Comparison of ENCODE assay signal across 34 cellular contexts in genomic region chr4:160194716-160195115, GRCh38.
"Had no signal": no experiment of that assay in that cellular context is flagged by ENCODE, and none has a peak within 500 bp of the region (broad histone marks: within the 10 kb centered on the region; RNA-seq: fewer than 3 reads in every experiment).

No MANE protein-coding gene starts in this region.

- H3K36me3 Mint-ChIP-seq: activated naive CD8-positive, alpha-beta T cell treated with anti-CD3 and anti-CD28 coated beads for 36 hours; IgD-negative memory B cell had no signal

- H3K4me3 Mint-ChIP-seq: activated CD8-positive, alpha-beta T cell treated with anti-CD3 and anti-CD28 coated beads for 36 hours; activated naive CD8-positive, alpha-beta T cell treated with anti-CD3 and anti-CD28 coated beads for 36 hours; activated T-cell treated with anti-CD3 and anti-CD28 coated beads, Interleukin-2, amount 50 U/mL, for 72 hours; activated T-helper 17 cell treated with anti-CD3 and anti-CD28 coated beads, Interleukin-2, amount 50 U/mL, for 72 hours; IgD-negative memory B cell had no signal

- H3K4me1 Mint-ChIP-seq: activated naive CD8-positive, alpha-beta T cell treated with anti-CD3 and anti-CD28 coated beads for 36 hours; activated T-helper 17 cell treated with anti-CD3 and anti-CD28 coated beads, Interleukin-2, amount 50 U/mL, for 72 hours; IgD-negative memory B cell had no signal

- H3K27me3 ChIP-seq: brain microvascular endothelial cell, MG63 had no signal

- H3K27me3 Mint-ChIP-seq: activated CD8-positive, alpha-beta T cell treated with anti-CD3 and anti-CD28 coated beads for 36 hours; activated naive CD8-positive, alpha-beta T cell treated with anti-CD3 and anti-CD28 coated beads for 36 hours; activated T-helper 17 cell treated with anti-CD3 and anti-CD28 coated beads, Interleukin-2, amount 50 U/mL, for 72 hours; IgD-negative memory B cell had no signal

- DNase-seq: activated CD4-positive, alpha-beta T cell treated with anti-CD3 and anti-CD28 coated beads for 1 hour; activated CD4-positive, alpha-beta T cell treated with anti-CD3 and anti-CD28 coated beads for 48 hours; activated CD4-positive, CD25-positive, alpha-beta regulatory T cell; activated CD8-positive, alpha-beta T cell treated with anti-CD3 and anti-CD28 coated beads for 36 hours; activated effector memory CD4-positive, alpha-beta T cell treated with anti-CD3 and anti-CD28 coated beads, Interleukin-2, amount 50 U/mL, for 16 hours; activated naive CD4-positive, alpha-beta T cell; activated naive CD4-positive, alpha-beta T cell treated with anti-CD3 and anti-CD28 coated beads, Interleukin-2, amount 50 U/mL, for 16 hours; activated naive CD8-positive, alpha-beta T cell treated with anti-CD3 and anti-CD28 coated beads for 36 hours; activated T-cell treated with anti-CD3 and anti-CD28 coated beads, Interleukin-2, amount 50 U/mL, for 1 hour; activated T-cell treated with anti-CD3 and anti-CD28 coated beads, Interleukin-2, amount 50 U/mL, for 72 hours; amniotic stem cell; aorta; brain microvascular endothelial cell; Karpas-422; KBM-7; MG63; NCI-H1048; NCI-H1105 treated with DMSO at 0.1 percent for 48 hours; NCI-H1436; NCI-H1694; NCI-H1930; NCI-H2081 treated with DMSO at 0.1 percent for 48 hours; NCI-H345; NCI-H524 treated with DMSO at 0.1 percent for 48 hours; NK-92 treated with Interleukin-12 subunit alpha and Interleukin-12 subunit beta, amount 100 ng/mL, for 24 hours; PC-3; SIG-M5; T-helper 1 cell; T-helper 2 cell; T-helper 9 cell; WERI-Rb-1 had no signal

- H3K27ac Mint-ChIP-seq: activated CD8-positive, alpha-beta T cell treated with anti-CD3 and anti-CD28 coated beads for 36 hours; activated naive CD8-positive, alpha-beta T cell treated with anti-CD3 and anti-CD28 coated beads for 36 hours; activated T-cell treated with anti-CD3 and anti-CD28 coated beads, Interleukin-2, amount 50 U/mL, for 72 hours; activated T-helper 17 cell treated with anti-CD3 and anti-CD28 coated beads, Interleukin-2, amount 50 U/mL, for 72 hours; IgD-negative memory B cell had no signal

- H3K4me3 ChIP-seq: MG63 had no signal

- H3K27ac ChIP-seq: brain microvascular endothelial cell, RWPE1, WERI-Rb-1 had no signal

- H3K36me3 ChIP-seq: brain microvascular endothelial cell, MG63, WERI-Rb-1 had no signal
